Comparison of ENCODE assay signal across 9 cellular contexts in the genomic region with DNA sequence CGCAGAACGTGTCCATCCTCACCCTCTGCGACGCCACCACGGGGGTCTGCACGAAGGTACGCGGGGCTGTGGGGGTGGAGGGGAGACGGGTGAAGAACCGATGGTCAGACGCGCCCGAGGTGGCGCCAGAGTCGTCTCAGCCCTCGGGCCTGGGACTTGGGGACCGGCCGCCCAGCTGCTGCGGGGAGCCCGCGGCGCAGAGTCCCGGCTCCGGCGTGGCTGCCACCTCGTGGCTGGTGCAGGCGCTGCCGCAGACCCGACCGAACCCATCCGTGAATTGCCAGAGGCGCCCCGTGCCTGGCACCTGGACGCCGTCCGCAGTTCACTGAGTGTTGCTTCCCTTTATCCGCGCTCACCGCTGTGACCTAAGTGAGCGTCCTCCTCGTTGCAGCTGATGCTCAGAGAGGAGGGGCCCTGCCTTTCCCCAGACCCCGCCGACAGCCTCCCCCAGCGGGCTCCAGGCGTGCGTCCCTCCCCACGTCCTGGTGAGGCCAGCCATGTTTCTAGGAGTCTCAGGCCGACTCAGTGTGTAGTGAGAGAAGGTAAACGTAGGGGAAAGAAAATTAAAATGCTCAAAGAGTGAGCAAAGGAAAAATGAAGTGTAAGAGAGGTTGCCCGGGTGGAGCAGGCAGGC.
DNase-seq lines count a peak whose midpoint lies in the region; ATAC-seq and TF ChIP-seq lines count a peak whose summit lies in the region.
"Had no signal": no experiment of that assay in that cellular context is flagged by ENCODE, and none has a peak within 500 bp of the region (broad histone marks: within the 10 kb centered on the region; RNA-seq: fewer than 3 reads in every experiment).

No MANE protein-coding gene starts in this region.

- peak overlapping the region; percentile 74 for H2AFZ ChIP-seq in parathyroid adenoma

- no peaks in the 10 kb centered on the region for H3K79me2 ChIP-seq in parathyroid adenoma

- no peak overlapping the region for H3K4me3 ChIP-seq in parathyroid adenoma (ENCODE audit: low read depth, low read length)

- ATAC-seq in HG03196 (IDR thresholded peaks at IDR 0.05; ENCODE audit: unreplicated experiment) = no peak

- H3K27me3 Mint-ChIP-seq in chondrocyte (ENCODE audit: low read depth) (peaks cover 3% of the 10 kb centered on the region), glutamatergic neuron (ENCODE audit: unreplicated experiment) (peaks cover 2% of the 10 kb centered on the region)
- no peaks in the 10 kb centered on the region for H3K27me3 Mint-ChIP-seq in T-helper 2 cell treated with Interferon-gamma antibody and Interleukin-4, amounts not matched to agents 5 μg/mL and 100 μg/mL, for 36 hours (ENCODE audit: low read depth)

- DNase-seq in HT-29 (ENCODE audit: low spot score) (peak; percentile 30), chondrocyte (ENCODE audit: low spot score) (no peak), AG08396 (ENCODE audit: low spot score) (no peak), glutamatergic neuron (no peak)
- no peak for DNase-seq in T-helper 2 cell treated with Interferon-gamma antibody and Interleukin-4, amounts not matched to agents 5 μg/mL and 100 μg/mL, for 36 hours (ENCODE audit: low spot score)
- DNase-seq: brain microvascular endothelial cell had no signal

- H3K9ac ChIP-seq in parathyroid adenoma = no peak overlapping the region

- H3K27ac ChIP-seq in parathyroid adenoma = no peak overlapping the region
- H3K27ac ChIP-seq: brain microvascular endothelial cell had no signal

- no peaks in the 10 kb centered on the region for H3K9me3 ChIP-seq in parathyroid adenoma (ENCODE audit: control insufficient read depth, low read length)

- H3K4me3 Mint-ChIP-seq in chondrocyte (ENCODE audit: unreplicated experiment) = no peak overlapping the region
- H3K4me3 Mint-ChIP-seq in glutamatergic neuron (ENCODE audit: unreplicated experiment) = no peak overlapping the region
- H3K4me3 Mint-ChIP-seq in T-helper 2 cell treated with Interferon-gamma antibody and Interleukin-4, amounts not matched to agents 5 μg/mL and 100 μg/mL, for 36 hours = no peak overlapping the region

- H3K4me1 ChIP-seq in parathyroid adenoma = peaks cover 3% of the 10 kb centered on the region

- no peaks in the 10 kb centered on the region for H3K36me3 ChIP-seq in parathyroid adenoma (ENCODE audit: control insufficient read depth, insufficient read depth, low read length)
- H3K36me3 ChIP-seq: brain microvascular endothelial cell had no signal

- H3K27me3 ChIP-seq in parathyroid adenoma (ENCODE audit: control insufficient read depth, insufficient read depth, low read length) = no peaks in the 10 kb centered on the region
- H3K27me3 ChIP-seq: brain microvascular endothelial cell had no signal

- H3K9me3 Mint-ChIP-seq in chondrocyte (ENCODE audit: low read depth) (peaks cover 5% of the 10 kb centered on the region), glutamatergic neuron (ENCODE audit: unreplicated experiment) (peaks cover 23% of the 10 kb centered on the region)
- H3K9me3 Mint-ChIP-seq in T-helper 2 cell treated with Interferon-gamma antibody and Interleukin-4, amounts not matched to agents 5 μg/mL and 100 μg/mL, for 36 hours = no peaks in the 10 kb centered on the region

- H3K4me2 ChIP-seq in parathyroid adenoma (ENCODE audit: low read length) = peak overlapping the region; percentile 53

- H3K4me1 Mint-ChIP-seq in chondrocyte (ENCODE audit: low read depth) = no peaks in the 10 kb centered on the region
- no peaks in the 10 kb centered on the region for H3K4me1 Mint-ChIP-seq in glutamatergic neuron (ENCODE audit: low read depth, unreplicated experiment)
- H3K4me1 Mint-ChIP-seq in T-helper 2 cell treated with Interferon-gamma antibody and Interleukin-4, amounts not matched to agents 5 μg/mL and 100 μg/mL, for 36 hours (ENCODE audit: low read depth) = no peaks in the 10 kb centered on the region

- TF ChIP-seq CTCF in GM12873 (IDR thresholded peaks at IDR 0.05; ENCODE audit: insufficient read depth, low read depth, low read length, missing control alignments) (peak; percentile 64), chondrocyte (IDR thresholded peaks at IDR 0.05) (peak; percentile 33), parathyroid adenoma (IDR thresholded peaks at IDR 0.05) (peak; percentile 63), glutamatergic neuron (IDR thresholded peaks at IDR 0.05; ENCODE audit: partially characterized antibody, unreplicated experiment) (no peak)

- H3K27ac Mint-ChIP-seq in chondrocyte (ENCODE audit: unreplicated experiment) = no peak overlapping the region
- no peak overlapping the region for H3K27ac Mint-ChIP-seq in glutamatergic neuron (ENCODE audit: unreplicated experiment)
- no peak overlapping the region for H3K27ac Mint-ChIP-seq in T-helper 2 cell treated with Interferon-gamma antibody and Interleukin-4, amounts not matched to agents 5 μg/mL and 100 μg/mL, for 36 hours

- H3K36me3 Mint-ChIP-seq in chondrocyte (ENCODE audit: low read depth) = peaks cover 2% of the 10 kb centered on the region
- peaks cover 18% of the 10 kb centered on the region for H3K36me3 Mint-ChIP-seq in glutamatergic neuron (ENCODE audit: unreplicated experiment)
- H3K36me3 Mint-ChIP-seq in T-helper 2 cell treated with Interferon-gamma antibody and Interleukin-4, amounts not matched to agents 5 μg/mL and 100 μg/mL, for 36 hours (ENCODE audit: low read depth) = no peaks in the 10 kb centered on the region
